Comparison of ENCODE assay signal across 1 cellular context in the genomic region with DNA sequence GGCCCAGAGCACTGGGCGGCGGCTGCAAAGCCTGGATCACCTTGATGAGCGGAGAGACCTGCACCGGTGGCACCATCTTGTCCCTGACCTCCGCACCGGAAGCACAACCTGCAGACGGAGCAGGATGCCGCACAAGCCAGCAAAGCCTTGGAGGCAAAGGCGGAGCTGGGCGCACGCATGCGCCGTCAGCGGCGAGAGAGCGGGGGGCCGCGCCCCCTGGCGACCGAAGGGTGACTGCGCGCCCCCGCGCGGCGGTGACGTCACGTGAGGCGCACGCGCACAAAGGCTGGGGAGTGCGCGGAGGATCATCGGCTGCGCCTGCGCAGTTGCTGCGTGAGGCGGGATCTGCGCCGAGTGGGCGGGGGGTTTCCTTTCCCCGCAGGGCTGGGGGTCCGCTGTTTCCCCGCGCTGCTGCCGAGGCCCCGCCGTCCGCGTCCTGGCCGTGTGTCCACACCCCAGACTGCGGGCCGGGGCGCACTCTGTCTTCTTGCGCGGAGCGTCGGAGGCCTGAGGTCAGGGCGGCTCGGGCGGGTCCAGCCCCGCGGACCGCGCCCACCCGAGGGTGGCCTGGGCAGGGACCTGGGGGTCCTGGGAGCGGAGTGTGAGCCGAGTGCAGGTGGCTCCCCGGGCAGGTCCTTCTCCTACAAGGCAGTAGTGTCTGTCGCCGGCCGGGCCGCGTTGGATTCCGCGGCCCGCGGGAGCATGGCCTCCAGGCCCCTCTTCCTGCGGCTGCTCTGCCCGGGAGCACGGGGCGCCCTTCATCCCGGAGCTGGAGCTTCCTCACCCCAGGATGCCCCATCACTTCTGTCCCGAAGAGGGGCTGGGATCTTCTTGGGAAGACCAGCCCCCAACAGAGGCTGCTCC.
A peak's percentile ranks its signal among the peaks of the same experiment; 100 is the strongest.
TF ChIP-seq lines count a peak whose summit lies in the region.

Gene ATP5ME, minus strand, starts transcription at position 105 of the 864 bp plus-strand sequence. Its CDS starts 29 bp downstream, at position 76.
Gene MYL5, plus strand, starts transcription at position 371 of the 864 bp plus-strand sequence. CDS start 3,485 bp downstream, outside the sequence.

TF ChIP-seq in GM12878, 131 proteins besides CTCF, POLR2A, EP300 and RAD21 (continued from another document and continues in another):
- no peak for TF ChIP-seq ELK1 (IDR thresholded peaks at IDR 0.05; ENCODE audit: low read depth, low read length)
- peak; percentile 60; the same call in 1 of the 2 replicates for TF ChIP-seq IRF4 (IDR thresholded peaks at IDR 0.05; ENCODE audit: low read depth, low read length)
- TF ChIP-seq, protein P1, sequence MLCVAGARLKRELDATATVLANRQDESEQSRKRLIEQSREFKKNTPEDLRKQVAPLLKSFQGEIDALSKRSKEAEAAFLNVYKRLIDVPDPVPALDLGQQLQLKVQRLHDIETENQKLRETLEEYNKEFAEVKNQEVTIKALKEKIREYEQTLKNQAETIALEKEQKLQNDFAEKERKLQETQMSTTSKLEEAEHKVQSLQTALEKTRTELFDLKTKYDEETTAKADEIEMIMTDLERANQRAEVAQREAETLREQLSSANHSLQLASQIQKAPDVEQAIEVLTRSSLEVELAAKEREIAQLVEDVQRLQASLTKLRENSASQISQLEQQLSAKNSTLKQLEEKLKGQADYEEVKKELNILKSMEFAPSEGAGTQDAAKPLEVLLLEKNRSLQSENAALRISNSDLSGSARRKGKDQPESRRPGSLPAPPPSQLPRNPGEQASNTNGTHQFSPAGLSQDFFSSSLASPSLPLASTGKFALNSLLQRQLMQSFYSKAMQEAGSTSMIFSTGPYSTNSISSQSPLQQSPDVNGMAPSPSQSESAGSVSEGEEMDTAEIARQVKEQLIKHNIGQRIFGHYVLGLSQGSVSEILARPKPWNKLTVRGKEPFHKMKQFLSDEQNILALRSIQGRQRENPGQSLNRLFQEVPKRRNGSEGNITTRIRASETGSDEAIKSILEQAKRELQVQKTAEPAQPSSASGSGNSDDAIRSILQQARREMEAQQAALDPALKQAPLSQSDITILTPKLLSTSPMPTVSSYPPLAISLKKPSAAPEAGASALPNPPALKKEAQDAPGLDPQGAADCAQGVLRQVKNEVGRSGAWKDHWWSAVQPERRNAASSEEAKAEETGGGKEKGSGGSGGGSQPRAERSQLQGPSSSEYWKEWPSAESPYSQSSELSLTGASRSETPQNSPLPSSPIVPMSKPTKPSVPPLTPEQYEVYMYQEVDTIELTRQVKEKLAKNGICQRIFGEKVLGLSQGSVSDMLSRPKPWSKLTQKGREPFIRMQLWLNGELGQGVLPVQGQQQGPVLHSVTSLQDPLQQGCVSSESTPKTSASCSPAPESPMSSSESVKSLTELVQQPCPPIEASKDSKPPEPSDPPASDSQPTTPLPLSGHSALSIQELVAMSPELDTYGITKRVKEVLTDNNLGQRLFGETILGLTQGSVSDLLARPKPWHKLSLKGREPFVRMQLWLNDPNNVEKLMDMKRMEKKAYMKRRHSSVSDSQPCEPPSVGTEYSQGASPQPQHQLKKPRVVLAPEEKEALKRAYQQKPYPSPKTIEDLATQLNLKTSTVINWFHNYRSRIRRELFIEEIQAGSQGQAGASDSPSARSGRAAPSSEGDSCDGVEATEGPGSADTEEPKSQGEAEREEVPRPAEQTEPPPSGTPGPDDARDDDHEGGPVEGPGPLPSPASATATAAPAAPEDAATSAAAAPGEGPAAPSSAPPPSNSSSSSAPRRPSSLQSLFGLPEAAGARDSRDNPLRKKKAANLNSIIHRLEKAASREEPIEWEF (IDR thresholded peaks at IDR 0.05; ENCODE audit: insufficient replicate concordance, low read depth, low read length), result no peak
- no peak for TF ChIP-seq SRF (IDR thresholded peaks at IDR 0.05; ENCODE audit: low read depth in 2 of 2, low read length in 2 of 2)
- TF ChIP-seq, protein P2, sequence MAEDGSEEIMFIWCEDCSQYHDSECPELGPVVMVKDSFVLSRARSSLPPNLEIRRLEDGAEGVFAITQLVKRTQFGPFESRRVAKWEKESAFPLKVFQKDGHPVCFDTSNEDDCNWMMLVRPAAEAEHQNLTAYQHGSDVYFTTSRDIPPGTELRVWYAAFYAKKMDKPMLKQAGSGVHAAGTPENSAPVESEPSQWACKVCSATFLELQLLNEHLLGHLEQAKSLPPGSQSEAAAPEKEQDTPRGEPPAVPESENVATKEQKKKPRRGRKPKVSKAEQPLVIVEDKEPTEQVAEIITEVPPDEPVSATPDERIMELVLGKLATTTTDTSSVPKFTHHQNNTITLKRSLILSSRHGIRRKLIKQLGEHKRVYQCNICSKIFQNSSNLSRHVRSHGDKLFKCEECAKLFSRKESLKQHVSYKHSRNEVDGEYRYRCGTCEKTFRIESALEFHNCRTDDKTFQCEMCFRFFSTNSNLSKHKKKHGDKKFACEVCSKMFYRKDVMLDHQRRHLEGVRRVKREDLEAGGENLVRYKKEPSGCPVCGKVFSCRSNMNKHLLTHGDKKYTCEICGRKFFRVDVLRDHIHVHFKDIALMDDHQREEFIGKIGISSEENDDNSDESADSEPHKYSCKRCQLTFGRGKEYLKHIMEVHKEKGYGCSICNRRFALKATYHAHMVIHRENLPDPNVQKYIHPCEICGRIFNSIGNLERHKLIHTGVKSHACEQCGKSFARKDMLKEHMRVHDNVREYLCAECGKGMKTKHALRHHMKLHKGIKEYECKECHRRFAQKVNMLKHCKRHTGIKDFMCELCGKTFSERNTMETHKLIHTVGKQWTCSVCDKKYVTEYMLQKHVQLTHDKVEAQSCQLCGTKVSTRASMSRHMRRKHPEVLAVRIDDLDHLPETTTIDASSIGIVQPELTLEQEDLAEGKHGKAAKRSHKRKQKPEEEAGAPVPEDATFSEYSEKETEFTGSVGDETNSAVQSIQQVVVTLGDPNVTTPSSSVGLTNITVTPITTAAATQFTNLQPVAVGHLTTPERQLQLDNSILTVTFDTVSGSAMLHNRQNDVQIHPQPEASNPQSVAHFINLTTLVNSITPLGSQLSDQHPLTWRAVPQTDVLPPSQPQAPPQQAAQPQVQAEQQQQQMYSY (CRISPR knock-in tag; IDR thresholded peaks at IDR 0.05), result peak; percentile 63; the same call in 1 of the 2 replicates
- no peak for TF ChIP-seq FOXM1 (IDR thresholded peaks at IDR 0.05; ENCODE audit: low read depth, low read length)
- no peak for TF ChIP-seq HDGF (IDR thresholded peaks at IDR 0.05)
- no peak for TF ChIP-seq SREBF2 (IDR thresholded peaks at IDR 0.05; ENCODE audit: low read length)
- TF ChIP-seq JUND (IDR thresholded peaks at IDR 0.05; ENCODE audit: low read depth, low read length), result peak; percentile 71; the same call in 1 of the 2 replicates
- no peak for TF ChIP-seq BCL11A (IDR thresholded peaks at IDR 0.05; ENCODE audit: low read depth, low read length)
- TF ChIP-seq KDM1A (IDR thresholded peaks at IDR 0.05; ENCODE audit: borderline replicate concordance), result no peak
- no peak for TF ChIP-seq BMI1 (IDR thresholded peaks at IDR 0.05; ENCODE audit: borderline replicate concordance)
- TF ChIP-seq SUZ12 (IDR thresholded peaks at IDR 0.05; ENCODE audit: unreplicated experiment), result no peak
- TF ChIP-seq PAX8 (IDR thresholded peaks at IDR 0.05), result no peak
- TF ChIP-seq ZNF622 (IDR thresholded peaks at IDR 0.05), result no peak
- no peak for TF ChIP-seq CHD4 (IDR thresholded peaks at IDR 0.05)
- peak; percentile 7 for TF ChIP-seq MYC (IDR thresholded peaks at IDR 0.05; ENCODE audit: insufficient read depth, insufficient read length, insufficient replicate concordance, low read length, severe bottlenecking)
- peak in 1 of 2 experiments; percentile 91; a peak in 2 of 3 replicates for TF ChIP-seq EGR1 (IDR thresholded peaks at IDR 0.05; ENCODE audit: borderline replicate concordance in 1 of 2, low read depth in 2 of 2, low read length in 2 of 2)
- no peak for TF ChIP-seq GABPA (IDR thresholded peaks at IDR 0.05; ENCODE audit: low read depth)
- TF ChIP-seq ZBED1 (IDR thresholded peaks at IDR 0.05; ENCODE audit: borderline replicate concordance), result no peak
- TF ChIP-seq STAT3 (IDR thresholded peaks at IDR 0.05; ENCODE audit: low read depth, low read length), result no peak
- no peak for TF ChIP-seq BCL3 (IDR thresholded peaks at IDR 0.05; ENCODE audit: borderline replicate concordance, insufficient read depth, low read depth, low read length, poor library complexity, severe bottlenecking)
- 0 out of 2 replicates have a peak, but pooled peaks have one; percentile 4 for TF ChIP-seq CHD1 (IDR thresholded peaks at IDR 0.05; ENCODE audit: low read depth, low read length)
- TF ChIP-seq, protein P3, sequence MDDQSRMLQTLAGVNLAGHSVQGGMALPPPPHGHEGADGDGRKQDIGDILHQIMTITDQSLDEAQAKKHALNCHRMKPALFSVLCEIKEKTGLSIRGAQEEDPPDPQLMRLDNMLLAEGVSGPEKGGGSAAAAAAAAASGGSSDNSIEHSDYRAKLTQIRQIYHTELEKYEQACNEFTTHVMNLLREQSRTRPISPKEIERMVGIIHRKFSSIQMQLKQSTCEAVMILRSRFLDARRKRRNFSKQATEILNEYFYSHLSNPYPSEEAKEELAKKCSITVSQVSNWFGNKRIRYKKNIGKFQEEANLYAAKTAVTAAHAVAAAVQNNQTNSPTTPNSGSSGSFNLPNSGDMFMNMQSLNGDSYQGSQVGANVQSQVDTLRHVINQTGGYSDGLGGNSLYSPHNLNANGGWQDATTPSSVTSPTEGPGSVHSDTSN (IDR thresholded peaks at IDR 0.05; ENCODE audit: insufficient replicate concordance, low read depth, low read length), result no peak
- TF ChIP-seq RB1 (IDR thresholded peaks at IDR 0.05; ENCODE audit: borderline replicate concordance), result 0 out of 2 replicates have a peak, but pooled peaks have one; percentile 76
- peak; percentile 73; the same call in 1 of the 2 replicates for TF ChIP-seq ZNF687 (IDR thresholded peaks at IDR 0.05)
- TF ChIP-seq, protein P4, sequence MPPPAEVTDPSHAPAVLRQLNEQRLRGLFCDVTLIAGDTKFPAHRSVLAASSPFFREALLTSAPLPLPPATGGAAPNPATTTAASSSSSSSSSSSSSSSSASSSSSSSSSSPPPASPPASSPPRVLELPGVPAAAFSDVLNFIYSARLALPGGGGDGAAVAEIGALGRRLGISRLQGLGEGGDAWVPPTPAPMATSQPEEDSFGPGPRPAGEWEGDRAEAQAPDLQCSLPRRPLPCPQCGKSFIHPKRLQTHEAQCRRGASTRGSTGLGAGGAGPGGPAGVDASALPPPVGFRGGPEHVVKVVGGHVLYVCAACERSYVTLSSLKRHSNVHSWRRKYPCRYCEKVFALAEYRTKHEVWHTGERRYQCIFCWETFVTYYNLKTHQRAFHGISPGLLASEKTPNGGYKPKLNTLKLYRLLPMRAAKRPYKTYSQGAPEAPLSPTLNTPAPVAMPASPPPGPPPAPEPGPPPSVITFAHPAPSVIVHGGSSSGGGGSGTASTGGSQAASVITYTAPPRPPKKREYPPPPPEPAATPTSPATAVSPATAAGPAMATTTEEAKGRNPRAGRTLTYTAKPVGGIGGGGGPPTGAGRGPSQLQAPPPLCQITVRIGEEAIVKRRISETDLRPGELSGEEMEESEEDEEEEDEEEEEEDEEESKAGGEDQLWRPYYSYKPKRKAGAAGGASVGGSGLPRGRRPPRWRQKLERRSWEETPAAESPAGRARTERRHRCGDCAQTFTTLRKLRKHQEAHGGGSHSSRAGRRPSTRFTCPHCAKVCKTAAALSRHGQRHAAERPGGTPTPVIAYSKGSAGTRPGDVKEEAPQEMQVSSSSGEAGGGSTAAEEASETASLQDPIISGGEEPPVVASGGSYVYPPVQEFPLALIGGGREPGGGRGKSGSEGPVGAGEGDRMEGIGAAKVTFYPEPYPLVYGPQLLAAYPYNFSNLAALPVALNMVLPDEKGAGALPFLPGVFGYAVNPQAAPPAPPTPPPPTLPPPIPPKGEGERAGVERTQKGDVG (CRISPR knock-in tag; IDR thresholded peaks at IDR 0.05), result 0 out of 2 replicates have a peak, but pooled peaks have one; percentile 2
- TF ChIP-seq CBX5 (IDR thresholded peaks at IDR 0.05; ENCODE audit: low read depth), result no peak
- TF ChIP-seq FOS (IDR thresholded peaks at IDR 0.05; ENCODE audit: borderline replicate concordance, extremely low read depth, insufficient read length), result no peak
- peak; percentile 94 for TF ChIP-seq ATF7 (IDR thresholded peaks at IDR 0.05; ENCODE audit: low read depth)
- peak; percentile 86 for TF ChIP-seq NRF1 (conservative IDR thresholded peaks at IDR 0.05; ENCODE audit: low read depth, low read length)
- peak; percentile 83 for TF ChIP-seq SREBF1 (IDR thresholded peaks at IDR 0.05; ENCODE audit: low read length)
- TF ChIP-seq JUNB (IDR thresholded peaks at IDR 0.05), result no peak
- TF ChIP-seq SMARCA5 (IDR thresholded peaks at IDR 0.05), result no peak
- TF ChIP-seq RAD51 (IDR thresholded peaks at IDR 0.05), result no peak
